Comparison of ENCODE assay signal across 1 cellular context in the genomic region with DNA sequence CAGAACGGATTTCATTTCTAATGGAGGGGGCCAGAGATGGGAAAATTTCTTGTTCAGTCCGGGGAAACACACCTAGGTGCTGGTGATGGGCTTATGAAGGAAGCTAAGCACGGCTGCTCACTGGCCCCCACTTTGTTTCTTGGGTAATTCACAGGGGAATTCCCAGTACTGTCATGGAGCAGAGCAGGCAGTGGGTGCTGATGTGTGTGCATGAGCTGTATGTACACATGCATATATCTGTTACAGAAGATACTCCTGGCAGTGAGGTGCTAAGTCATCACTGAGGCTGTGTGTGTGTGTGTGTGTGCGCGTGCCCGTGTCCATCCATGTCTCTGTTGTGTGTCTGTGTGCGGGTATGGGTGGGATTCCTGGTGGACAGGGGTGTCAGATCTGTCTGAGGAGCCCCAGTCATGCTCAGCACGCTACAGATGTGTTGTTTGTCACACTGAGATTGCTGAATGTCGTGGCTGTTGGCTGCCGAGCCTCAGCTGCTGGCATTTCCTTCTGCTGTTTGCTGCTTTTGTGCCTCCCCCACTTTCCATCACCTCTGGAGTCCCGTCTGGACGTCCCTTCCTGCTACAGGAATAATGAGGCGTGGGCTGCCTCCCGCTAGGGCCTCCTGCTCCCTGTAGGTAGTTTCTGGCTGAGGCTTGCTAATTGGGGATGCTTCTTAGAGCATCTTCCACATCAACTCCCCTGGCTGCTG.
TF ChIP-seq lines count a peak whose summit lies in the region.

No MANE protein-coding gene starts in this region.

TF ChIP-seq in IMR-90, 13 proteins besides CTCF, POLR2A, EP300 and RAD21:
- no peak for TF ChIP-seq MXI1 (IDR thresholded peaks at IDR 0.05; ENCODE audit: borderline replicate concordance, low read depth, low read length)
- TF ChIP-seq MAZ (IDR thresholded peaks at IDR 0.05; ENCODE audit: borderline replicate concordance, low read depth, low read length): peak; percentile 36; the same call in 1 of the 2 replicates
